In the genomic region with DNA sequence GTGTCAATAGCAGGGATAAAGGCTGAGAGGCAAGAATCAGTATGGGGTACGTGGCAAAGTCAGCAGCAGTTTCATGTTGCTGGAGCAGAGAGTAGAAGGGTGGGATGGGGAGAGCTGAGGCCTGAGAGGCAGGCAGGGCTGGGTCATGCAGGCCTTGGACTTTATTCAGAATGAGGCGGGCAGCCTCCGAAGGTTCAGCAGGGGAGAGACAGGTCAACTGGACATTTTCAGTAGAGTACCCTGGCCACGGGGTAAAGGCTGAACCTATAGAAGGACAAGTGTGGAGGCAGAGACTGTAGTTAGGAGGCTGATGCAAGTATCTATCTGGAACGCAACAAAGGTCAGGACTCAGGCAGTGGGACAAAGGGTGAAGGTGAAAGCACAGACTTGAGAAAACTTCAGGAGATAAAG, we compare ENCODE assay signal across 13 cellular contexts. TPM values are rescaled to one million over a fixed set of nuclear protein-coding genes. Genes with fewer than 3 reads are reported as not detected.
DNase-seq lines count a peak whose midpoint lies in the region; ATAC-seq and TF ChIP-seq lines count a peak whose summit lies in the region.
"Had no signal": no experiment of that assay in that cellular context is flagged by ENCODE, and none has a peak within 500 bp of the region (broad histone marks: within the 10 kb centered on the region; RNA-seq: fewer than 3 reads in every experiment).

No MANE protein-coding gene starts in this region.

- H4K8ac ChIP-seq in mesenchymal stem cell (ENCODE audit: low read length), result no peak overlapping the region

- no peaks in the 10 kb centered on the region for H3K79me1 ChIP-seq in mesenchymal stem cell (replicated peaks; ENCODE audit: low read length, poor library complexity, severe bottlenecking)

- no peak for DNase-seq in CD8-positive, alpha-beta memory T cell
- DNase-seq in GM23338 (ENCODE audit: low spot score), result no peak
- DNase-seq in mesenchymal stem cell, result no peak
- peak; percentile 24 for DNase-seq in sigmoid colon
- no peak for DNase-seq in Kasumi-1 (lab: John Stamatoyannopoulos, UW)
- DNase-seq in activated naive CD8-positive, alpha-beta T cell treated with anti-CD3 and anti-CD28 coated beads, Interleukin-2, amount 50 U/mL, for 24 hours, result no peak
- DNase-seq: BE2C; CD8-positive, alpha-beta T cell; DMS53; GF-D8 had no signal

- intact Hi-C loops in sigmoid colon (cut with DNase I), result no loop called here

- CTCF ChIA-PET in CD8-positive, alpha-beta memory T cell (lab: Charles Lee), result no interaction called here

- H3K27me3 ChIP-seq in CD8-positive, alpha-beta memory T cell (ENCODE audit: insufficient read depth, low read length, poor library complexity, severe bottlenecking), result no peaks in the 10 kb centered on the region
- H3K27me3 ChIP-seq in GM23338 (ENCODE audit: insufficient read depth), result no peaks in the 10 kb centered on the region
- H3K27me3 ChIP-seq in mesenchymal stem cell (ENCODE audit: control insufficient read depth in 1 of 2, insufficient read depth in 1 of 2, low read length in 2 of 2), result peaks cover 7 to 13% of the 10 kb centered on the region in 2 experiments
- H3K27me3 ChIP-seq in sigmoid colon, result no peaks in the 10 kb centered on the region
- H3K27me3 ChIP-seq: BE2C had no signal

- no peaks in the 10 kb centered on the region for H3K9me2 ChIP-seq in GM23338 (ENCODE audit: insufficient read depth)

- POLR2A ChIA-PET in CD8-positive, alpha-beta memory T cell (lab: Charles Lee), result interaction anchor here (0.6 kb wide), 1 partner anchor 685 kb away, joined by 8 read pairs; no protein-coding TSS in a partner anchor

- no peak overlapping the region for H2BK15ac ChIP-seq in mesenchymal stem cell (ENCODE audit: low read depth, poor library complexity, severe bottlenecking)

- no peak for ATAC-seq in GM23338
- no peak for ATAC-seq in activated naive CD8-positive, alpha-beta T cell treated with anti-CD3 and anti-CD28 coated beads, Interleukin-2, amount 50 U/mL, for 24 hours
- ATAC-seq: A549; CD8-positive, alpha-beta T cell; HCT116 had no signal

- H3K9ac ChIP-seq in mesenchymal stem cell (ENCODE audit: low read length), result no peak overlapping the region

- no peak overlapping the region for H3K4me3 ChIP-seq in CD8-positive, alpha-beta memory T cell (ENCODE audit: low read length)
- H3K4me3 ChIP-seq in GM23338, result no peak overlapping the region
- H3K4me3 ChIP-seq in mesenchymal stem cell (ENCODE audit: insufficient read depth in 1 of 2, low read depth in 1 of 2, low read length in 2 of 2), result no peak overlapping the region
- H3K4me3 ChIP-seq in sigmoid colon, result no peak overlapping the region
- H3K4me3 ChIP-seq: A549 had no signal

- no peaks in the 10 kb centered on the region for H3K36me3 Mint-ChIP-seq in CD8-positive, alpha-beta memory T cell
- no peaks in the 10 kb centered on the region for H3K36me3 Mint-ChIP-seq in GM23338 (ENCODE audit: low read depth)
- no peaks in the 10 kb centered on the region for H3K36me3 Mint-ChIP-seq in activated naive CD8-positive, alpha-beta T cell treated with anti-CD3 and anti-CD28 coated beads, Interleukin-2, amount 50 U/mL, for 24 hours (ENCODE audit: low read depth)
- H3K36me3 Mint-ChIP-seq: CD8-positive, alpha-beta T cell had no signal

- peak overlapping the region; percentile 21 for H4K91ac ChIP-seq in mesenchymal stem cell (ENCODE audit: low read length)

- TF ChIP-seq EP300 in sigmoid colon (IDR thresholded peaks at IDR 0.05), result no peak

- no peaks in the 10 kb centered on the region for H3F3A ChIP-seq in GM23338 (replicated peaks; ENCODE audit: low read depth)

- no peak overlapping the region for H3K14ac ChIP-seq in mesenchymal stem cell (ENCODE audit: low read length in 2 of 2)

- no peaks in the 10 kb centered on the region for H4K20me1 ChIP-seq in GM23338 (replicated peaks; ENCODE audit: insufficient read depth)

- 78% methylated on average over 5 of the region's 5 CpGs for WGBS in mesenchymal stem cell
- WGBS in sigmoid colon, 2 donors, result 79 to 86% methylated on average over 5 of the region's 5 CpGs

- no peak overlapping the region for H3K4ac ChIP-seq in mesenchymal stem cell (ENCODE audit: low read depth in 1 of 2, low read length in 2 of 2)

- H2BK120ac ChIP-seq in mesenchymal stem cell (ENCODE audit: low read depth, low read length), result no peak overlapping the region

- H2AK5ac ChIP-seq in mesenchymal stem cell (ENCODE audit: low read length, severe bottlenecking), result no peak overlapping the region

- TF ChIP-seq CTCF in GM23338 (conservative IDR thresholded peaks at IDR 0.05; ENCODE audit: low read depth in 2 of 2), result no peak
- no peak for TF ChIP-seq CTCF in sigmoid colon (IDR thresholded peaks at IDR 0.05)

- H3K27ac ChIP-seq in CD8-positive, alpha-beta memory T cell (ENCODE audit: low read depth, low read length), result no peak overlapping the region
- H3K27ac ChIP-seq in GM23338 (ENCODE audit: low read depth), result no peak overlapping the region
- no peak overlapping the region for H3K27ac ChIP-seq in mesenchymal stem cell (ENCODE audit: low read length, poor library complexity, severe bottlenecking)
- H3K27ac ChIP-seq in sigmoid colon, result no peak overlapping the region
- H3K27ac ChIP-seq: A549, C4-2B had no signal

- peaks cover 5 to 7% (median 6%) of the 10 kb centered on the region in 3 donors for H3K4me1 Mint-ChIP-seq in CD8-positive, alpha-beta memory T cell
- no peaks in the 10 kb centered on the region for H3K4me1 Mint-ChIP-seq in GM23338
- H3K4me1 Mint-ChIP-seq in activated naive CD8-positive, alpha-beta T cell treated with anti-CD3 and anti-CD28 coated beads, Interleukin-2, amount 50 U/mL, for 24 hours, result no peaks in the 10 kb centered on the region

- no peaks in the 10 kb centered on the region for H3K27me3 Mint-ChIP-seq in CD8-positive, alpha-beta memory T cell
- H3K27me3 Mint-ChIP-seq in GM23338 (ENCODE audit: insufficient read depth, low read depth, poor library complexity), result peaks cover 7% of the 10 kb centered on the region
- H3K27me3 Mint-ChIP-seq in activated naive CD8-positive, alpha-beta T cell treated with anti-CD3 and anti-CD28 coated beads, Interleukin-2, amount 50 U/mL, for 24 hours, result no peaks in the 10 kb centered on the region

- no peak overlapping the region for H3K4me2 ChIP-seq in GM23338
- no peak overlapping the region for H3K4me2 ChIP-seq in mesenchymal stem cell (ENCODE audit: low read length, poor library complexity, severe bottlenecking)
- H3K4me2 ChIP-seq: A549 had no signal

- H2BK5ac ChIP-seq in mesenchymal stem cell (ENCODE audit: low read depth, low read length, poor library complexity, severe bottlenecking), result no peak overlapping the region

- no peak overlapping the region for H2AFZ ChIP-seq in GM23338
- H2AFZ ChIP-seq in mesenchymal stem cell (ENCODE audit: low read depth, low read length), result no peak overlapping the region

- H3K23ac ChIP-seq in mesenchymal stem cell (ENCODE audit: low read length in 2 of 2), result no peak overlapping the region

- no peaks in the 10 kb centered on the region for H3K9me3 Mint-ChIP-seq in CD8-positive, alpha-beta memory T cell
- peaks cover 3% of the 10 kb centered on the region; the same call in 1 of the 3 replicates for H3K9me3 Mint-ChIP-seq in GM23338
- no peaks in the 10 kb centered on the region for H3K9me3 Mint-ChIP-seq in activated naive CD8-positive, alpha-beta T cell treated with anti-CD3 and anti-CD28 coated beads, Interleukin-2, amount 50 U/mL, for 24 hours
- H3K9me3 Mint-ChIP-seq: CD8-positive, alpha-beta T cell had no signal

- no peaks in the 10 kb centered on the region for H3K9me3 ChIP-seq in CD8-positive, alpha-beta memory T cell (ENCODE audit: low read length)
- H3K9me3 ChIP-seq in mesenchymal stem cell (ENCODE audit: control insufficient read depth, low read length) (no peaks in the 10 kb centered on the region), sigmoid colon (no peaks in the 10 kb centered on the region)
- H3K9me3 ChIP-seq: A549, BE2C had no signal

- H3K36me3 ChIP-seq in CD8-positive, alpha-beta memory T cell (ENCODE audit: insufficient read depth, low read length), result no peaks in the 10 kb centered on the region
- H3K36me3 ChIP-seq in GM23338 (ENCODE audit: insufficient read depth) (no peaks in the 10 kb centered on the region), mesenchymal stem cell (ENCODE audit: control insufficient read depth in 1 of 2, insufficient read depth in 2 of 2, low read depth in 1 of 2, low read length in 2 of 2) (no peaks in the 10 kb centered on the region), sigmoid colon (no peaks in the 10 kb centered on the region)
- H3K36me3 ChIP-seq: BE2C had no signal

- H3K18ac ChIP-seq in mesenchymal stem cell (ENCODE audit: low read depth in 1 of 2, low read length in 2 of 2), result no peak overlapping the region

- H3K4me1 ChIP-seq in CD8-positive, alpha-beta memory T cell (ENCODE audit: insufficient read depth, low read length), result no peaks in the 10 kb centered on the region
- H3K4me1 ChIP-seq in GM23338 (ENCODE audit: insufficient read depth) (no peaks in the 10 kb centered on the region), mesenchymal stem cell (ENCODE audit: control insufficient read depth, insufficient read depth, low read depth, low read length) (no peaks in the 10 kb centered on the region), sigmoid colon (no peaks in the 10 kb centered on the region)
- H3K4me1 ChIP-seq: A549, BE2C had no signal

- no peak overlapping the region for H2BK12ac ChIP-seq in mesenchymal stem cell (ENCODE audit: low read length in 2 of 2)

- peak overlapping the region in 5 of 8 donors; percentile 18 to 86 (median 29) for H3K27ac Mint-ChIP-seq in CD8-positive, alpha-beta memory T cell
- peak overlapping the region; percentile 28; the same call in 1 of the 2 replicates for H3K27ac Mint-ChIP-seq in GM23338
- no peak overlapping the region for H3K27ac Mint-ChIP-seq in activated naive CD8-positive, alpha-beta T cell treated with anti-CD3 and anti-CD28 coated beads, Interleukin-2, amount 50 U/mL, for 24 hours
- H3K27ac Mint-ChIP-seq: CD8-positive, alpha-beta T cell had no signal

- H3K4me3 Mint-ChIP-seq in CD8-positive, alpha-beta memory T cell, result no peak overlapping the region
- H3K4me3 Mint-ChIP-seq in GM23338, result no peak overlapping the region
- H3K4me3 Mint-ChIP-seq in activated naive CD8-positive, alpha-beta T cell treated with anti-CD3 and anti-CD28 coated beads, Interleukin-2, amount 50 U/mL, for 24 hours, result no peak overlapping the region
- H3K4me3 Mint-ChIP-seq: CD8-positive, alpha-beta T cell had no signal

- no peaks in the 10 kb centered on the region for H3K79me2 ChIP-seq in GM23338 (replicated peaks; ENCODE audit: insufficient read depth)

- TF ChIP-seq POLR2A in sigmoid colon (IDR thresholded peaks at IDR 0.05), result no peak

RNA-seq across cellular contexts. Expression of gene NOTCH4, which starts 13.7 kb away (rescaled TPM):
- total RNA-seq in CD8-positive, alpha-beta memory T cell, result 1 to 10 TPM; 1.3 to 1.4 TPM
- polyA plus RNA-seq in CD8-positive, alpha-beta memory T cell, result 0.71 TPM
- 2.8 and 3.5 TPM in 2 replicates for total RNA-seq in GM23338 (2014; rRNA removed; shearing (Covaris generic))
- 2.6 and 2.7 TPM in 2 replicates for polyA plus RNA-seq in GM23338 (2016; fragmentation: Nextera tagmentation; extraction: Ambion mirVana)
- polyA plus RNA-seq in mesenchymal stem cell (2013, experiment 1 of 2), result 0.73 TPM
- polyA plus RNA-seq in mesenchymal stem cell (2013, experiment 2 of 2), result 0.55 TPM
- 10 to 100 TPM in 1 of 4 donors, 1 to 10 TPM in 3; 5.4 to 23.0 (median 6.3) TPM for total RNA-seq in sigmoid colon
- polyA plus RNA-seq in sigmoid colon, result 1 to 10 TPM; 1.2 to 9.9 (median 1.8) TPM

RNA-seq across cellular contexts. Expression of gene GPSM3, which starts 17.8 kb away (rescaled TPM):
- total RNA-seq in CD8-positive, alpha-beta memory T cell, result 10 to 100 TPM; 82.0 to 89.5 TPM
- 136 TPM for polyA plus RNA-seq in CD8-positive, alpha-beta memory T cell
- total RNA-seq in GM23338 (2014; rRNA removed; shearing (Covaris generic)), result 4.7 and 7.8 TPM in 2 replicates
- polyA plus RNA-seq in GM23338 (2016; fragmentation: Nextera tagmentation; extraction: Ambion mirVana) (5.5 and 5.9 TPM in 2 replicates), sigmoid colon (10 to 100 TPM; 15.5 to 56.2 (median 15.6) TPM)
- 15.7 TPM for polyA plus RNA-seq in mesenchymal stem cell (2013, experiment 1 of 2)
- 14.7 TPM for polyA plus RNA-seq in mesenchymal stem cell (2013, experiment 2 of 2)
- total RNA-seq in sigmoid colon, result 10 to 100 TPM in 3 of 4 donors, 1 to 10 TPM in 1; 5.0 to 13.3 (median 10.4) TPM

RNA-seq across cellular contexts. Expression of gene PBX2, which starts 20.2 kb away (rescaled TPM):
- 10 to 100 TPM; 63.5 to 69.4 TPM for total RNA-seq in CD8-positive, alpha-beta memory T cell
- 2.2 TPM for polyA plus RNA-seq in CD8-positive, alpha-beta memory T cell
- total RNA-seq in GM23338 (2014; rRNA removed; shearing (Covaris generic)), result 89.4 and 111 TPM in 2 replicates
- 7.2 and 8.5 TPM in 2 replicates for polyA plus RNA-seq in GM23338 (2016; fragmentation: Nextera tagmentation; extraction: Ambion mirVana)
- polyA plus RNA-seq in mesenchymal stem cell (2013, experiment 1 of 2), result 81.5 TPM
- polyA plus RNA-seq in mesenchymal stem cell (2013, experiment 2 of 2), result 78.7 TPM
- 10 to 100 TPM; 53.6 to 67.7 (median 57.0) TPM for total RNA-seq in sigmoid colon
- 10 to 100 TPM; 16.6 to 55.2 (median 19.8) TPM for polyA plus RNA-seq in sigmoid colon

RNA-seq across cellular contexts. Expression of gene AGER, which starts 26.1 kb away (rescaled TPM):
- total RNA-seq in CD8-positive, alpha-beta memory T cell, result 10 to 100 TPM; 11.9 to 12.5 TPM
- polyA plus RNA-seq in CD8-positive, alpha-beta memory T cell, result not detected
- 2.0 and 2.3 TPM in 2 replicates for total RNA-seq in GM23338 (2014; rRNA removed; shearing (Covaris generic))
- polyA plus RNA-seq in GM23338 (2016; fragmentation: Nextera tagmentation; extraction: Ambion mirVana), result 3.4 and 5.0 TPM in 2 replicates
- polyA plus RNA-seq in mesenchymal stem cell (2013, experiment 1 of 2), result 6.5 TPM
- polyA plus RNA-seq in mesenchymal stem cell (2013, experiment 2 of 2), result 6.1 TPM
- 1 to 10 TPM; 1.9 to 8.9 (median 5.3) TPM for total RNA-seq in sigmoid colon
- polyA plus RNA-seq in sigmoid colon, result 10 to 100 TPM in 1 of 3 donors, 1 to 10 TPM in 1, not detected in 1; 2.4 to 10.6 TPM

RNA-seq across cellular contexts. Expression of gene RNF5, which starts 32.0 kb away (rescaled TPM):
- total RNA-seq in CD8-positive, alpha-beta memory T cell, result 10 to 100 TPM; 52.7 to 52.9 TPM
- 110 TPM for polyA plus RNA-seq in CD8-positive, alpha-beta memory T cell
- 119 and 127 TPM in 2 replicates for total RNA-seq in GM23338 (2014; rRNA removed; shearing (Covaris generic))
- polyA plus RNA-seq in GM23338 (2016; fragmentation: Nextera tagmentation; extraction: Ambion mirVana) (164 and 173 TPM in 2 replicates), sigmoid colon (100 to 1,000 TPM in 2 of 3 donors, 10 to 100 TPM in 1; 95.2 to 220 (median 189) TPM)
- 45.5 TPM for polyA plus RNA-seq in mesenchymal stem cell (2013, experiment 1 of 2)
- polyA plus RNA-seq in mesenchymal stem cell (2013, experiment 2 of 2), result 46.5 TPM
- 100 to 1,000 TPM in 2 of 4 donors, 10 to 100 TPM in 2; 61.5 to 118 (median 95.1) TPM for total RNA-seq in sigmoid colon
